In genomic region chr3:44365952-44366351, GRCh38 we compare ENCODE assay signal across 2 cellular contexts.
A peak's percentile ranks its signal among the peaks of the same experiment; 100 is the strongest.
TF ChIP-seq lines count a peak whose summit lies in the region.

No MANE protein-coding gene starts in this region.

TF ChIP-seq in IMR-90, 13 proteins besides CTCF, POLR2A, EP300 and RAD21:
- peak; percentile 44; the same call in 1 of the 2 replicates for TF ChIP-seq MAFK (IDR thresholded peaks at IDR 0.05; ENCODE audit: low read depth, low read length)
- TF ChIP-seq RCOR1 (IDR thresholded peaks at IDR 0.05; ENCODE audit: insufficient replicate concordance, low read length) = no peak

TF ChIP-seq in K562, 482 proteins besides CTCF, POLR2A, EP300 and RAD21:
- TF ChIP-seq, protein P1, sequence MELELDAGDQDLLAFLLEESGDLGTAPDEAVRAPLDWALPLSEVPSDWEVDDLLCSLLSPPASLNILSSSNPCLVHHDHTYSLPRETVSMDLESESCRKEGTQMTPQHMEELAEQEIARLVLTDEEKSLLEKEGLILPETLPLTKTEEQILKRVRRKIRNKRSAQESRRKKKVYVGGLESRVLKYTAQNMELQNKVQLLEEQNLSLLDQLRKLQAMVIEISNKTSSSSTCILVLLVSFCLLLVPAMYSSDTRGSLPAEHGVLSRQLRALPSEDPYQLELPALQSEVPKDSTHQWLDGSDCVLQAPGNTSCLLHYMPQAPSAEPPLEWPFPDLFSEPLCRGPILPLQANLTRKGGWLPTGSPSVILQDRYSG (tag; conservative IDR thresholded peaks at IDR 0.05; ENCODE audit: low read depth) = no peak
- TF ChIP-seq C11orf30 (IDR thresholded peaks at IDR 0.05; ENCODE audit: low read depth) (peak; percentile 70), MAFG (tag; conservative IDR thresholded peaks at IDR 0.05) (peak; percentile 75), MAFF (IDR thresholded peaks at IDR 0.05; ENCODE audit: low read length) (peak; percentile 18), MEIS2 (IDR thresholded peaks at IDR 0.05; ENCODE audit: partially characterized antibody) (no peak), ZNF316 (IDR thresholded peaks at IDR 0.05) (peak; percentile 86), ZNF121 (CRISPR knock-in tag; conservative IDR thresholded peaks at IDR 0.05) (no peak), MAFK (IDR thresholded peaks at IDR 0.05; ENCODE audit: low read length) (peak; percentile 37; the same call in 1 of the 2 replicates)
